In genomic region chr1:14952626-14953314, GRCh38 we compare ENCODE assay signal across 1 cellular context.
TF ChIP-seq lines count a peak whose summit lies in the region.

No MANE protein-coding gene starts in this region.

TF ChIP-seq in HepG2, 621 proteins besides CTCF, POLR2A, EP300 and RAD21 (continued from another document and continues in another):
- peak; percentile 79; the same call in 1 of the 2 replicates for TF ChIP-seq RERE (CRISPR knock-in tag; IDR thresholded peaks at IDR 0.05; ENCODE audit: low read depth)
- peak; percentile 97 for TF ChIP-seq SALL1 (CRISPR knock-in tag; IDR thresholded peaks at IDR 0.05)
- TF ChIP-seq GATAD1 (CRISPR knock-in tag; IDR thresholded peaks at IDR 0.05) = peak; percentile 49
- TF ChIP-seq CBX5 (CRISPR knock-in tag; IDR thresholded peaks at IDR 0.05; ENCODE audit: borderline replicate concordance) = no peak
- TF ChIP-seq RARA (CRISPR knock-in tag; IDR thresholded peaks at IDR 0.05) = peak; percentile 97
- no peak for TF ChIP-seq CEBPB (IDR thresholded peaks at IDR 0.05; ENCODE audit: borderline replicate concordance, low read depth, low read length)
- TF ChIP-seq DBP (CRISPR knock-in tag; IDR thresholded peaks at IDR 0.05; ENCODE audit: not compliant biosample characterization) = no peak
- TF ChIP-seq ZNF33A (CRISPR knock-in tag; IDR thresholded peaks at IDR 0.05; ENCODE audit: borderline replicate concordance) = peak; percentile 39; the same call in 1 of the 2 replicates
- TF ChIP-seq ZNF572 (CRISPR knock-in tag; IDR thresholded peaks at IDR 0.05) = 0 out of 2 replicates have a peak, but pooled peaks have one; percentile 40
- peak; percentile 93 for TF ChIP-seq HNF4A (CRISPR knock-in tag; IDR thresholded peaks at IDR 0.05)
- no peak for TF ChIP-seq THAP8 (CRISPR knock-in tag; IDR thresholded peaks at IDR 0.05; ENCODE audit: borderline replicate concordance)
- no peak for TF ChIP-seq ZNF704 (CRISPR knock-in tag; IDR thresholded peaks at IDR 0.05; ENCODE audit: borderline replicate concordance)
- TF ChIP-seq KDM1A (CRISPR knock-in tag; IDR thresholded peaks at IDR 0.05) = no peak
- TF ChIP-seq SAP130 (CRISPR knock-in tag; IDR thresholded peaks at IDR 0.05; ENCODE audit: low read depth) = peak; percentile 86
- TF ChIP-seq SRSF9 (IDR thresholded peaks at IDR 0.05; ENCODE audit: borderline replicate concordance, insufficient read depth, low read depth, low read length, poor library complexity, severe bottlenecking) = no peak
- TF ChIP-seq ZBTB40 (IDR thresholded peaks at IDR 0.05) = no peak
- TF ChIP-seq ZBTB40 (CRISPR knock-in tag; IDR thresholded peaks at IDR 0.05) = peak; percentile 51; the same call in 1 of the 2 replicates
- no peak for TF ChIP-seq EZH2 (conservative IDR thresholded peaks at IDR 0.05; ENCODE audit: low read depth, low read length)
- TF ChIP-seq PITX1 (CRISPR knock-in tag; IDR thresholded peaks at IDR 0.05) = peak; percentile 71
- no peak for TF ChIP-seq ZNF569 (CRISPR knock-in tag; IDR thresholded peaks at IDR 0.05; ENCODE audit: borderline replicate concordance)
- TF ChIP-seq ZNF274 (CRISPR knock-in tag; IDR thresholded peaks at IDR 0.05) = peak; percentile 60; the same call in 1 of the 2 replicates
- TF ChIP-seq GATA4 (IDR thresholded peaks at IDR 0.05; ENCODE audit: borderline replicate concordance, low read depth) = peak; percentile 93; the same call in 1 of the 2 replicates
- peak; percentile 60 for TF ChIP-seq KDM6A (CRISPR knock-in tag; IDR thresholded peaks at IDR 0.05; ENCODE audit: low read depth)
- TF ChIP-seq U2AF2 (IDR thresholded peaks at IDR 0.05; ENCODE audit: low read depth, low read length) = no peak
- peak; percentile 85; the same call in 1 of the 2 replicates for TF ChIP-seq ZNF749 (CRISPR knock-in tag; IDR thresholded peaks at IDR 0.05; ENCODE audit: borderline replicate concordance)
- no peak for TF ChIP-seq HNRNPH1 (optimal IDR thresholded peaks at IDR 0.05; ENCODE audit: low read depth, low read length)
- no peak for TF ChIP-seq DNMT3B (CRISPR knock-in tag; conservative IDR thresholded peaks at IDR 0.05)
- no peak for TF ChIP-seq ZXDC (CRISPR knock-in tag; IDR thresholded peaks at IDR 0.05)
- no peak for TF ChIP-seq ZBTB3 (CRISPR knock-in tag; IDR thresholded peaks at IDR 0.05; ENCODE audit: borderline replicate concordance, low read depth)
- TF ChIP-seq ZNF530 (CRISPR knock-in tag; IDR thresholded peaks at IDR 0.05; ENCODE audit: low read depth) = no peak
- 0 out of 2 replicates have a peak, but pooled peaks have one; percentile 76 for TF ChIP-seq ZFP36L1 (CRISPR knock-in tag; IDR thresholded peaks at IDR 0.05)
- TF ChIP-seq ZFP1 (CRISPR knock-in tag; IDR thresholded peaks at IDR 0.05) = peak; percentile 71; the same call in 1 of the 2 replicates
- no peak for TF ChIP-seq ZNF567 (CRISPR knock-in tag; IDR thresholded peaks at IDR 0.05; ENCODE audit: borderline replicate concordance)
- no peak for TF ChIP-seq ZNF770 (CRISPR knock-in tag; IDR thresholded peaks at IDR 0.05)
- no peak for TF ChIP-seq ZNF841 (CRISPR knock-in tag; IDR thresholded peaks at IDR 0.05; ENCODE audit: borderline replicate concordance)
- TF ChIP-seq SP140L (CRISPR knock-in tag; IDR thresholded peaks at IDR 0.05; ENCODE audit: borderline replicate concordance) = no peak
